ENCODE assay signal across 7 cellular contexts in genomic region chr2:87614829-87615434, GRCh38.
DNase-seq lines count a peak whose midpoint lies in the region; ATAC-seq and TF ChIP-seq lines count a peak whose summit lies in the region.
"Not testable (repeated sequence)": the region's sequence is repeated elsewhere in the genome, so short reads cannot be mapped to it uniquely, and the experiment has no call there.

No MANE protein-coding gene starts in this region.

- H3K4me3 ChIP-seq in PC-3 (ENCODE audit: low read length); brain microvascular endothelial cell (ENCODE audit: low read depth, low read length); heart right ventricle: not testable (repeated sequence)

- H3K4me1 ChIP-seq in PC-3 (ENCODE audit: insufficient read depth, low read length); heart right ventricle: not testable (repeated sequence)

- BruUV-seq in PC-3 (replicated peaks; lab: Mats Ljungman, UMichigan): TSS peak; percentile 35

- in situ Hi-C loops in brain microvascular endothelial cell (cut with HindIII; ENCODE audit: low pct_ligation_motif_present, low sequenced_read_pairs): not testable (repeated sequence)

- DNase-seq in PC-3; Right ventricle myocardium inferior (ENCODE audit: missing footprints); heart right ventricle; left lobe of liver (ENCODE audit: low spot score); omental fat pad (ENCODE audit: low spot score): not testable (repeated sequence)
- peak; percentile 15 for DNase-seq in brain microvascular endothelial cell

- not testable (repeated sequence) for H3K9me3 ChIP-seq in PC-3 (ENCODE audit: low read length); heart right ventricle

- not testable (repeated sequence) for H3K9ac ChIP-seq in PC-3 (ENCODE audit: low read length)

- not testable (repeated sequence) for TF ChIP-seq CTCF in PC-3 (conservative IDR thresholded peaks at IDR 0.05; ENCODE audit: low read depth, low read length); brain microvascular endothelial cell (IDR thresholded peaks at IDR 0.05; ENCODE audit: low read depth, low read length, missing control alignments); heart right ventricle (IDR thresholded peaks at IDR 0.05); omental fat pad (IDR thresholded peaks at IDR 0.05)

- POLR2A ChIA-PET in PC-3 (lab: Charles Lee; ENCODE audit: unreplicated experiment): not testable (repeated sequence)

- ATAC-seq in PC-3: peak; percentile 90
- ATAC-seq in SK-N-SH treated with all-trans-retinoic acid at 6 μM for 48 hours: peak; percentile 83
- ATAC-seq in Right ventricle myocardium inferior: peak; percentile 77
- ATAC-seq in heart right ventricle: peak; percentile 52 to 89 (median 75)
- peak; percentile 24 for ATAC-seq in left lobe of liver
- peak; percentile 70 for ATAC-seq in omental fat pad (ENCODE audit: low FRiP score)

- H3K27ac ChIP-seq in PC-3 (ENCODE audit: low read length); brain microvascular endothelial cell; heart right ventricle: not testable (repeated sequence)

- H3K4me2 ChIP-seq in PC-3 (ENCODE audit: low read length): not testable (repeated sequence)

- H3K9me2 ChIP-seq in PC-3 (replicated peaks; ENCODE audit: low read length): not testable (repeated sequence)

- H4K20me1 ChIP-seq in PC-3 (ENCODE audit: low read length): not testable (repeated sequence)

- H3K27me3 ChIP-seq in PC-3 (ENCODE audit: low read length); brain microvascular endothelial cell (replicated peaks); heart right ventricle: not testable (repeated sequence)

- H3K36me3 ChIP-seq in PC-3 (ENCODE audit: low read depth, low read length); brain microvascular endothelial cell (replicated peaks); heart right ventricle: not testable (repeated sequence)

- not testable (repeated sequence) for H2AFZ ChIP-seq in PC-3 (ENCODE audit: low read length)

- CTCF ChIA-PET in PC-3 (lab: Charles Lee): not testable (repeated sequence)

- intact Hi-C loops in PC-3 (cut with micrococcal nuclease); Right ventricle myocardium inferior (cut with DNase I); heart right ventricle (cut with DNase I): not testable (repeated sequence)

- not testable (repeated sequence) for H3F3A ChIP-seq in PC-3 (ENCODE audit: low read length, unreplicated experiment)

- H3K79me2 ChIP-seq in PC-3 (ENCODE audit: low read length): not testable (repeated sequence)

Comparison
In these comparisons a context has a peak if more than half of its experiments do, and no peak if none do; other contexts are left out.
1. ATAC-seq: peak in every context shown above with its lines; median percentile 90 in PC-3; 83 in SK-N-SH treated with all-trans-retinoic acid at 6 μM for 48 hours; 77 in Right ventricle myocardium inferior; 75 in heart right ventricle; 70 in omental fat pad; 24 in left lobe of liver.